Comparison of ENCODE assay signal across 1 cellular context in the genomic region with DNA sequence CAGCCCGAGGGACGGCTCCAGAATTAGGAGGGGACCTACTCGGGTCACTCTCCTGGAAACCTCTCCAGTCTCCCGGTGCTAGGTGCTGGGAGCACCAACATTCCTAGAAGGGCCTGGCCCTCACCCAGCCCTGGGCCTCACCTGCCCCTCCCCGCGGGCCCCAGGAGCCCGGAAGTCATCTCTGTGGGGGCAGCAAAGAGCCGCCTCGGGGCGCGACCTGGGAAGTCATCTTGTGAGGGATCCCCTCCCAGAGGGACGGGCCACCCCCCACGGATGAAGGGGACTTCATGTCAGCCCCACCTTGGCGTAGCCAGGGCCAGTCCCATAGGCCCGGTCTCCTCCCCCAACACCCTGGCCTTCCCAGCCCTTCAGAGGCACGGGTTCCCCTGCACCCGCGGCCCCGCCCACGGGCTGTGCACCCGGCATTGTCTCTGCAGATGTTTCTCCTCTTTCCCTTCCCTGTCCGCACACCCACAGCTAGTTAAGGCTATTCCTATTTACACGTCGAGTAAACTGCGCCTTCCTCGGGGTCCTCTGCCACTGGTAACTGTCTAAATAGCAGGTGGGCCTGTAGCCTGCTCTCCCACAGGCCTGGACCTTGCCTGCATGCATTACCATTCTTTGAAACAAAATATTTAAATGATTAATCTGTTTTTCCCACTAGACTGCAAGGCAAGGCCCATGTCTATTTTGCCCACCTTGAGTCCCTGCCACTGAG.
TF ChIP-seq lines count a peak whose summit lies in the region.

No MANE protein-coding gene starts in this region.

TF ChIP-seq in HepG2, 621 proteins besides CTCF, POLR2A, EP300 and RAD21 (continued from another document and continues in another):
- TF ChIP-seq AHDC1 (CRISPR knock-in tag; IDR thresholded peaks at IDR 0.05; ENCODE audit: borderline replicate concordance) (peak; percentile 87), ZFP41 (CRISPR knock-in tag; IDR thresholded peaks at IDR 0.05; ENCODE audit: borderline replicate concordance) (no peak), RARA (CRISPR knock-in tag; IDR thresholded peaks at IDR 0.05) (peak; percentile 94), ONECUT2 (CRISPR knock-in tag; IDR thresholded peaks at IDR 0.05) (no peak), ZNF34 (CRISPR knock-in tag; IDR thresholded peaks at IDR 0.05; ENCODE audit: borderline replicate concordance) (no peak), MZF1 (CRISPR knock-in tag; IDR thresholded peaks at IDR 0.05; ENCODE audit: borderline replicate concordance) (peak; percentile 60; the same call in 1 of the 2 replicates), CCAR2 (optimal IDR thresholded peaks at IDR 0.05; ENCODE audit: low read depth, low read length) (no peak), ARNT (IDR thresholded peaks at IDR 0.05) (no peak), ZNF720 (CRISPR knock-in tag; IDR thresholded peaks at IDR 0.05) (no peak), ZNF674 (CRISPR knock-in tag; IDR thresholded peaks at IDR 0.05; ENCODE audit: low read depth) (no peak), JUNB (CRISPR knock-in tag; IDR thresholded peaks at IDR 0.05; ENCODE audit: borderline replicate concordance) (no peak; the same call in 1 of the 2 replicates), AKNA (CRISPR knock-in tag; IDR thresholded peaks at IDR 0.05; ENCODE audit: borderline replicate concordance) (no peak), ZFP62 (CRISPR knock-in tag; IDR thresholded peaks at IDR 0.05) (no peak), ZNF17 (CRISPR knock-in tag; IDR thresholded peaks at IDR 0.05) (no peak), ZC3H4 (CRISPR knock-in tag; IDR thresholded peaks at IDR 0.05; ENCODE audit: borderline replicate concordance) (no peak; the same call in 1 of the 2 replicates), ZNF749 (CRISPR knock-in tag; IDR thresholded peaks at IDR 0.05; ENCODE audit: borderline replicate concordance) (no peak), ZNF543 (CRISPR knock-in tag; IDR thresholded peaks at IDR 0.05) (peak; percentile 88; the same call in 1 of the 2 replicates), ZNF451 (CRISPR knock-in tag; IDR thresholded peaks at IDR 0.05) (peak; percentile 7; the same call in 1 of the 2 replicates), ZNF800 (CRISPR knock-in tag; IDR thresholded peaks at IDR 0.05) (no peak; the same call in 1 of the 2 replicates)
- TF ChIP-seq, protein P1, sequence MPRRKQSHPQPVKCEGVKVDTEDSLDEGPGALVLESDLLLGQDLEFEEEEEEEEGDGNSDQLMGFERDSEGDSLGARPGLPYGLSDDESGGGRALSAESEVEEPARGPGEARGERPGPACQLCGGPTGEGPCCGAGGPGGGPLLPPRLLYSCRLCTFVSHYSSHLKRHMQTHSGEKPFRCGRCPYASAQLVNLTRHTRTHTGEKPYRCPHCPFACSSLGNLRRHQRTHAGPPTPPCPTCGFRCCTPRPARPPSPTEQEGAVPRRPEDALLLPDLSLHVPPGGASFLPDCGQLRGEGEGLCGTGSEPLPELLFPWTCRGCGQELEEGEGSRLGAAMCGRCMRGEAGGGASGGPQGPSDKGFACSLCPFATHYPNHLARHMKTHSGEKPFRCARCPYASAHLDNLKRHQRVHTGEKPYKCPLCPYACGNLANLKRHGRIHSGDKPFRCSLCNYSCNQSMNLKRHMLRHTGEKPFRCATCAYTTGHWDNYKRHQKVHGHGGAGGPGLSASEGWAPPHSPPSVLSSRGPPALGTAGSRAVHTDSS (CRISPR knock-in tag; conservative IDR thresholded peaks at IDR 0.05) = no peak
- TF ChIP-seq, protein P2, sequence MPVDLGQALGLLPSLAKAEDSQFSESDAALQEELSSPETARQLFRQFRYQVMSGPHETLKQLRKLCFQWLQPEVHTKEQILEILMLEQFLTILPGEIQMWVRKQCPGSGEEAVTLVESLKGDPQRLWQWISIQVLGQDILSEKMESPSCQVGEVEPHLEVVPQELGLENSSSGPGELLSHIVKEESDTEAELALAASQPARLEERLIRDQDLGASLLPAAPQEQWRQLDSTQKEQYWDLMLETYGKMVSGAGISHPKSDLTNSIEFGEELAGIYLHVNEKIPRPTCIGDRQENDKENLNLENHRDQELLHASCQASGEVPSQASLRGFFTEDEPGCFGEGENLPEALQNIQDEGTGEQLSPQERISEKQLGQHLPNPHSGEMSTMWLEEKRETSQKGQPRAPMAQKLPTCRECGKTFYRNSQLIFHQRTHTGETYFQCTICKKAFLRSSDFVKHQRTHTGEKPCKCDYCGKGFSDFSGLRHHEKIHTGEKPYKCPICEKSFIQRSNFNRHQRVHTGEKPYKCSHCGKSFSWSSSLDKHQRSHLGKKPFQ (CRISPR knock-in tag; IDR thresholded peaks at IDR 0.05; ENCODE audit: insufficient replicate concordance) = no peak
- TF ChIP-seq, protein P3, sequence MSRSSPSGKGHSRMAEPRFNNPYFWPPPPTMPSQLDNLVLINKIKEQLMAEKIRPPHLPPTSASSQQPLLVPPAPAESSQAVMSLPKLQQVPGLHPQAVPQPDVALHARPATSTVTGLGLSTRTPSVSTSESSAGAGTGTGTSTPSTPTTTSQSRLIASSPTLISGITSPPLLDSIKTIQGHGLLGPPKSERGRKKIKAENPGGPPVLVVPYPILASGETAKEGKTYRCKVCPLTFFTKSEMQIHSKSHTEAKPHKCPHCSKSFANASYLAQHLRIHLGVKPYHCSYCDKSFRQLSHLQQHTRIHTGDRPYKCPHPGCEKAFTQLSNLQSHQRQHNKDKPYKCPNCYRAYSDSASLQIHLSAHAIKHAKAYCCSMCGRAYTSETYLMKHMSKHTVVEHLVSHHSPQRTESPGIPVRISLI (CRISPR knock-in tag; IDR thresholded peaks at IDR 0.05; ENCODE audit: borderline replicate concordance) = 0 out of 2 replicates have a peak, but pooled peaks have one; percentile 7
- TF ChIP-seq, protein P4, sequence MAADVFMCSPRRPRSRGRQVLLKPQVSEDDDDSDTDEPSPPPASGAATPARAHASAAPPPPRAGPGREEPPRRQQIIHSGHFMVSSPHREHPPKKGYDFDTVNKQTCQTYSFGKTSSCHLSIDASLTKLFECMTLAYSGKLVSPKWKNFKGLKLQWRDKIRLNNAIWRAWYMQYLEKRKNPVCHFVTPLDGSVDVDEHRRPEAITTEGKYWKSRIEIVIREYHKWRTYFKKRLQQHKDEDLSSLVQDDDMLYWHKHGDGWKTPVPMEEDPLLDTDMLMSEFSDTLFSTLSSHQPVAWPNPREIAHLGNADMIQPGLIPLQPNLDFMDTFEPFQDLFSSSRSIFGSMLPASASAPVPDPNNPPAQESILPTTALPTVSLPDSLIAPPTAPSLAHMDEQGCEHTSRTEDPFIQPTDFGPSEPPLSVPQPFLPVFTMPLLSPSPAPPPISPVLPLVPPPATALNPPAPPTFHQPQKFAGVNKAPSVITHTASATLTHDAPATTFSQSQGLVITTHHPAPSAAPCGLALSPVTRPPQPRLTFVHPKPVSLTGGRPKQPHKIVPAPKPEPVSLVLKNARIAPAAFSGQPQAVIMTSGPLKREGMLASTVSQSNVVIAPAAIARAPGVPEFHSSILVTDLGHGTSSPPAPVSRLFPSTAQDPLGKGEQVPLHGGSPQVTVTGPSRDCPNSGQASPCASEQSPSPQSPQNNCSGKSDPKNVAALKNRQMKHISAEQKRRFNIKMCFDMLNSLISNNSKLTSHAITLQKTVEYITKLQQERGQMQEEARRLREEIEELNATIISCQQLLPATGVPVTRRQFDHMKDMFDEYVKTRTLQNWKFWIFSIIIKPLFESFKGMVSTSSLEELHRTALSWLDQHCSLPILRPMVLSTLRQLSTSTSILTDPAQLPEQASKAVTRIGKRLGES (CRISPR knock-in tag; IDR thresholded peaks at IDR 0.05; ENCODE audit: borderline replicate concordance) = no peak
- TF ChIP-seq, protein P5, sequence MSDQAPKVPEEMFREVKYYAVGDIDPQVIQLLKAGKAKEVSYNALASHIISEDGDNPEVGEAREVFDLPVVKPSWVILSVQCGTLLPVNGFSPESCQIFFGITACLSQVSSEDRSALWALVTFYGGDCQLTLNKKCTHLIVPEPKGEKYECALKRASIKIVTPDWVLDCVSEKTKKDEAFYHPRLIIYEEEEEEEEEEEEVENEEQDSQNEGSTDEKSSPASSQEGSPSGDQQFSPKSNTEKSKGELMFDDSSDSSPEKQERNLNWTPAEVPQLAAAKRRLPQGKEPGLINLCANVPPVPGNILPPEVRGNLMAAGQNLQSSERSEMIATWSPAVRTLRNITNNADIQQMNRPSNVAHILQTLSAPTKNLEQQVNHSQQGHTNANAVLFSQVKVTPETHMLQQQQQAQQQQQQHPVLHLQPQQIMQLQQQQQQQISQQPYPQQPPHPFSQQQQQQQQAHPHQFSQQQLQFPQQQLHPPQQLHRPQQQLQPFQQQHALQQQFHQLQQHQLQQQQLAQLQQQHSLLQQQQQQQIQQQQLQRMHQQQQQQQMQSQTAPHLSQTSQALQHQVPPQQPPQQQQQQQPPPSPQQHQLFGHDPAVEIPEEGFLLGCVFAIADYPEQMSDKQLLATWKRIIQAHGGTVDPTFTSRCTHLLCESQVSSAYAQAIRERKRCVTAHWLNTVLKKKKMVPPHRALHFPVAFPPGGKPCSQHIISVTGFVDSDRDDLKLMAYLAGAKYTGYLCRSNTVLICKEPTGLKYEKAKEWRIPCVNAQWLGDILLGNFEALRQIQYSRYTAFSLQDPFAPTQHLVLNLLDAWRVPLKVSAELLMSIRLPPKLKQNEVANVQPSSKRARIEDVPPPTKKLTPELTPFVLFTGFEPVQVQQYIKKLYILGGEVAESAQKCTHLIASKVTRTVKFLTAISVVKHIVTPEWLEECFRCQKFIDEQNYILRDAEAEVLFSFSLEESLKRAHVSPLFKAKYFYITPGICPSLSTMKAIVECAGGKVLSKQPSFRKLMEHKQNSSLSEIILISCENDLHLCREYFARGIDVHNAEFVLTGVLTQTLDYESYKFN (CRISPR knock-in tag; conservative IDR thresholded peaks at IDR 0.05) = peak; percentile 88
